23 cellular contexts compared by ENCODE assay signal in the genomic region with DNA sequence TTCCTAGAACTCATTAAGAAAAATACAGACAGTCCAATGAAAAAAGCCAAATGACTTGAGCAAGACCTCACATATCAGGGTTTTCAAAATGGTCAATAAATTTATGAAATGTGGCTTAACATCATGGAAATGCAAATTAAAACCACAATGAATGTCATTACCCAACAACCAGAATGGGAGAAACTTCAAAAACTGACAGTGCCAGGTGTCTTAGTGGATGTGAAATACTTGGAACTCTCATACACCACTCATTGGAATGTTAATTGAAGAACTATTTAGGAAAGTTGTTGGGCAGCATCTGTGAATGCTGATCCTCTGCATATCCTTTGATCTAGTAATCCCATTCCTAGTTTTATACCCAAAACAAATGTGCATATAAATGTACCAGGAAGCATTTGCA.
"Had no signal": no experiment of that assay in that cellular context is flagged by ENCODE, and none has a peak within 500 bp of the region (broad histone marks: within the 10 kb centered on the region; RNA-seq: fewer than 3 reads in every experiment).

No MANE protein-coding gene starts in this region.

- FAIRE-seq: HTR-8/SVneo, K562, RCC 7860 had no signal

- H3K4me3 ChIP-seq: K562 had no signal

- ATAC-seq: K562, SK-N-SH treated with all-trans-retinoic acid at 6 μM for 48 hours had no signal

- H3K9ac ChIP-seq: KMS-11 had no signal

- H3K4me2 ChIP-seq: KMS-11 had no signal

- H3K27ac ChIP-seq: HL-60, KMS-11 had no signal

- DNase-seq: Kasumi-1, MV-4-11, NCI-H1048, NCI-H1105, NCI-H1417, NCI-H1436 treated with DMSO at 0.1 percent for 48 hours, NCI-H1694, NCI-H187 treated with DMSO at 0.1 percent for 48 hours, NCI-H2081, NCI-H2107, NCI-H2227 treated with DMSO at 0.1 percent for 48 hours, NCI-H524 treated with DMSO at 0.1 percent for 48 hours, NCI-H69, NCI-H774, RPMI8226, SHP77, T-helper 1 cell had no signal
